ENCODE assay signal across 9 cellular contexts in the genomic region with DNA sequence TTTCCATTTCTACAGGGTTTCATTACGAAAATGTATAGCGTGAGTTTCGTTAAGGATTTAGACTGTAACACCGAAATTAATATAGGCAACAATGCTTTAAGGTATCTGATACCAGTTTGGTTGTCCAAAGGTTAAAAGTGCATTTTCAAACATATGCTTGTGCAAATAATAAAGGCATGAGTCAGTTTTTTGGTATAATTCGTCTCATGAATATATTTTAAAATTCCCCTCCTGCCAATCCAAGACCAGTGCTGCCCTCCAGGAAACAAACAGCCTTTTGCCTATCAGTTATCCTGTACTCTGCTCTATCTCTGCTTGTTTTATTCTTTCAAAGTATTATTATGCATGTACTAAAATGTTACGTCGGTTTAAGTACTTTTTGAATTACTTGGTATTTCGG. TPM values are rescaled to one million over a fixed set of nuclear protein-coding genes. Genes with fewer than 3 reads are reported as not detected.
A peak's percentile ranks its signal among the peaks of the same experiment; 100 is the strongest.
DNase-seq lines count a peak whose midpoint lies in the region; ATAC-seq and TF ChIP-seq lines count a peak whose summit lies in the region.
"Had no signal": no experiment of that assay in that cellular context is flagged by ENCODE, and none has a peak within 500 bp of the region (broad histone marks: within the 10 kb centered on the region; RNA-seq: fewer than 3 reads in every experiment).

No MANE protein-coding gene starts in this region.

- H3K36me3 ChIP-seq in left ventricle myocardium inferior (no peaks in the 10 kb centered on the region), lower lobe of right lung (no peaks in the 10 kb centered on the region), vagina (no peaks in the 10 kb centered on the region)

- peak overlapping the region; percentile 98 for H3K27ac ChIP-seq in left ventricle myocardium inferior (replicated peaks)
- H3K27ac ChIP-seq in lower lobe of right lung = no peak overlapping the region
- peak overlapping the region; percentile 97 for H3K27ac ChIP-seq in vagina

- TF ChIP-seq CTCF in left ventricle myocardium inferior (IDR thresholded peaks at IDR 0.05; ENCODE audit: borderline replicate concordance) (no peak), astrocyte of the spinal cord (IDR thresholded peaks at IDR 0.05; ENCODE audit: low read depth, low read length) (no peak), lower lobe of right lung (IDR thresholded peaks at IDR 0.05) (no peak), vagina (IDR thresholded peaks at IDR 0.05) (no peak)

- H3K4me1 ChIP-seq in left ventricle myocardium inferior (peaks cover 81% of the 10 kb centered on the region), lower lobe of right lung (peaks cover 46% of the 10 kb centered on the region), vagina (peaks cover 55% of the 10 kb centered on the region)

- TF ChIP-seq POLR2A in vagina (IDR thresholded peaks at IDR 0.05) = no peak

- H3K27me3 ChIP-seq in left ventricle myocardium inferior (ENCODE audit: low read depth) (no peaks in the 10 kb centered on the region), lower lobe of right lung (ENCODE audit: low read depth) (no peaks in the 10 kb centered on the region), vagina (no peaks in the 10 kb centered on the region)

- no peak for ATAC-seq in left cardiac atrium
- ATAC-seq in lower lobe of right lung = no peak
- ATAC-seq in GM21390 (IDR thresholded peaks at IDR 0.05; ENCODE audit: unreplicated experiment) = no peak
- ATAC-seq in HG03175 (IDR thresholded peaks at IDR 0.05; ENCODE audit: unreplicated experiment) = no peak

- H3K4me3 ChIP-seq in left ventricle myocardium inferior = peak overlapping the region; percentile 95
- peak overlapping the region; percentile 62 for H3K4me3 ChIP-seq in astrocyte of the spinal cord (ENCODE audit: low read depth, low read length)
- peak overlapping the region; percentile 88 for H3K4me3 ChIP-seq in lower lobe of right lung
- peak overlapping the region; percentile 70 to 96 for H3K4me3 ChIP-seq in vagina

- H3K9me3 ChIP-seq in left ventricle myocardium inferior (replicated peaks) = no peaks in the 10 kb centered on the region
- H3K9me3 ChIP-seq in lower lobe of right lung = no peaks in the 10 kb centered on the region
- H3K9me3 ChIP-seq in vagina = no peaks in the 10 kb centered on the region

- in situ Hi-C loops in astrocyte of the spinal cord (cut with HindIII; ENCODE audit: low sequenced_read_pairs) = no loop called here

- DNase-seq in left ventricle myocardium inferior (no peak), left cardiac atrium (no peak), astrocyte of the spinal cord (ENCODE audit: low read depth, low spot score) (peak; percentile 12), lower lobe of right lung (no peak), vagina (ENCODE audit: extremely low spot score in 2 of 2) (no peak), iPS-NIHi11 (ENCODE audit: low spot score) (no peak)
- DNase-seq: GDM1 had no signal

- intact Hi-C loops in left ventricle myocardium inferior (cut with micrococcal nuclease) = no loop called here
- intact Hi-C loops in left cardiac atrium (cut with DNase I) = loop anchor here in 1 of 2 donors (5.0 to 10.0 kb wide), 2 partner anchors 83 to 191 kb away; no protein-coding TSS in a partner anchor
- intact Hi-C loops in lower lobe of right lung (cut with DNase I) = no loop called here
- intact Hi-C loops in vagina (cut with DNase I) = no loop called here

RNA-seq across cellular contexts. Expression of a gene that starts 2.0 kb away (rescaled TPM):
- total RNA-seq in left ventricle myocardium inferior (18.9 TPM), left cardiac atrium (10 to 100 TPM; 20.2 to 21.3 TPM), lower lobe of right lung (34.7 TPM), vagina (85.2 TPM)
